15 cellular contexts compared by ENCODE assay signal in the genomic region with DNA sequence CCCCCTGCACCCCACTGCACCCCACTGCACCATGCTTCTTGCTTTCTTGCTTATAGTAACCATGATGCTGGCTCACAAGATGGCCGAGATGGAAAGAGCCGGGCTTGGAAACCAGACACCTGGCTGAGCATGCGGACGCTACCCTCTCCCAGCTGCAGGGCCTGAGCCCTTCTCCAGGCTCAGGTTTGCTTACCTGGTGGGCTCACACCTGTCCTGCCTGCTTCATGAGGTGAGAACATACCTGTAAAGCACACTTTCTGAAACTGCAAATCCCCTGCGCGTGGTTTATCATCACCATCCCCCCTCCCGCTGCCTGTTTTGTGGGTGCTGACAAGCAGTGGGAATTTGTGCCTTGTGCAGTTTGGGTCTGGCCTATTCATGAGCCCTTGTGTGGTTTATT.
DNase-seq lines count a peak whose midpoint lies in the region; ATAC-seq and TF ChIP-seq lines count a peak whose summit lies in the region.
"Had no signal": no experiment of that assay in that cellular context is flagged by ENCODE, and none has a peak within 500 bp of the region (broad histone marks: within the 10 kb centered on the region; RNA-seq: fewer than 3 reads in every experiment).

No MANE protein-coding gene starts in this region.

- H3K4ac ChIP-seq in H9 (ENCODE audit: low read depth, low read length): no peak overlapping the region

- no peak overlapping the region for H3K18ac ChIP-seq in H9 (ENCODE audit: insufficient read length, low read depth, low read length)

- H3K27ac Mint-ChIP-seq in H9 (no peak overlapping the region), type B pancreatic cell (no peak overlapping the region)
- H3K27ac Mint-ChIP-seq: CD4-positive, alpha-beta memory T cell; GM23338; IgD-negative memory B cell had no signal

- H3K79me1 ChIP-seq in H9 (ENCODE audit: insufficient read depth, low read depth, low read length, poor library complexity, severe bottlenecking): no peaks in the 10 kb centered on the region

- H3K4me1 ChIP-seq in BLaER1 treated with 17β-estradiol and CSF1 and Interleukin-3, amounts not matched to agents 10 nM and 100 nM: peaks cover 0 to 15% (median 10%) of the 10 kb centered on the region in 10 experiments; a peak in 13 of 20 replicates
- no peaks in the 10 kb centered on the region for H3K4me1 ChIP-seq in H9 (ENCODE audit: insufficient read depth, low read length)

- no peak overlapping the region for H2AK5ac ChIP-seq in H9 (ENCODE audit: insufficient read length, low read length)

- H3K9me3 Mint-ChIP-seq in H9 (peaks cover 0 to 2% of the 10 kb centered on the region in 2 experiments; a peak in 1 of 5 replicates), type B pancreatic cell (peaks cover 9% of the 10 kb centered on the region)

- no peaks in the 10 kb centered on the region for H4K20me1 ChIP-seq in BLaER1 treated with 17β-estradiol and CSF1 and Interleukin-3, amounts not matched to agents 10 nM and 100 nM
- H4K20me1 ChIP-seq in H9 (ENCODE audit: control insufficient read depth, insufficient read depth, insufficient read length): no peaks in the 10 kb centered on the region

- no peak overlapping the region for H4K91ac ChIP-seq in H9 (ENCODE audit: insufficient read length, low read depth, low read length)

- H3K27ac ChIP-seq in BLaER1 treated with 17β-estradiol and CSF1 and Interleukin-3, amounts not matched to agents 10 nM and 100 nM: no peak overlapping the region
- no peak overlapping the region for H3K27ac ChIP-seq in H9 (ENCODE audit: insufficient read length, low read depth, low read length)
- H3K27ac ChIP-seq: C4-2B had no signal

- H3K4me1 Mint-ChIP-seq in H9: peaks cover 0 to 9% of the 10 kb centered on the region in 2 experiments; a peak in 1 of 4 replicates
- peaks cover 14% of the 10 kb centered on the region for H3K4me1 Mint-ChIP-seq in type B pancreatic cell (ENCODE audit: unreplicated experiment)
- H3K4me1 Mint-ChIP-seq: CD4-positive, alpha-beta memory T cell; GM23338; IgD-negative memory B cell had no signal

- H3K79me2 ChIP-seq in H9 (ENCODE audit: insufficient read depth, low read length): no peaks in the 10 kb centered on the region

- H2BK12ac ChIP-seq in H9 (ENCODE audit: insufficient read length, low read depth, low read length): no peak overlapping the region

- H2BK20ac ChIP-seq in H9 (ENCODE audit: low read depth, low read length, poor library complexity, severe bottlenecking): no peak overlapping the region

- ATAC-seq in HG03442 (IDR thresholded peaks at IDR 0.05; ENCODE audit: unreplicated experiment) (no peak), GM18909 (IDR thresholded peaks at IDR 0.05; ENCODE audit: poor library complexity, unreplicated experiment) (no peak)
- ATAC-seq: GM12878, GM23338 had no signal

- no peak overlapping the region for H3K4me3 Mint-ChIP-seq in H9
- H3K4me3 Mint-ChIP-seq in type B pancreatic cell: no peak overlapping the region
- H3K4me3 Mint-ChIP-seq: CD4-positive, alpha-beta memory T cell; GM23338; IgD-negative memory B cell had no signal

- no CpG with 5 or more reads among the region's 7 CpGs for WGBS in H9 (ENCODE audit: extremely low coverage, insufficient read length, low lambda C conversion rate)

- peak overlapping the region in 8 of 11 experiments; percentile 8 to 60 (median 52); a peak in 14 of 22 replicates for H3K4me2 ChIP-seq in BLaER1 treated with 17β-estradiol and CSF1 and Interleukin-3, amounts not matched to agents 10 nM and 100 nM
- no peak overlapping the region for H3K4me2 ChIP-seq in H9 (ENCODE audit: insufficient read depth, insufficient read length, low read length)
- H3K4me2 ChIP-seq: GM23338 had no signal

- H2BK5ac ChIP-seq in H9 (ENCODE audit: insufficient read length, low read length): no peak overlapping the region

- H3K27me3 ChIP-seq in BLaER1 treated with 17β-estradiol and CSF1 and Interleukin-3, amounts not matched to agents 10 nM and 100 nM: no peaks in the 10 kb centered on the region
- no peaks in the 10 kb centered on the region for H3K27me3 ChIP-seq in H9 (ENCODE audit: insufficient read depth, low read length)

- H3K36me3 ChIP-seq in BLaER1 treated with 17β-estradiol and CSF1 and Interleukin-3, amounts not matched to agents 10 nM and 100 nM: no peaks in the 10 kb centered on the region

- no peak overlapping the region for H4K8ac ChIP-seq in H9 (replicated peaks; ENCODE audit: insufficient read length, low read depth, low read length)

- H4K5ac ChIP-seq in H9 (ENCODE audit: insufficient read length, low read depth, low read length): no peak overlapping the region

- H2AFZ ChIP-seq in H9 (ENCODE audit: low read length): no peak overlapping the region
- H2AFZ ChIP-seq: GM23338 had no signal

- H3K4me3 ChIP-seq in BLaER1 treated with 17β-estradiol and CSF1 and Interleukin-3, amounts not matched to agents 10 nM and 100 nM: no peak overlapping the region
- H3K4me3 ChIP-seq: GM12878, GM23338 had no signal

- peaks cover 0 to 11% (median 0%) of the 10 kb centered on the region in 11 experiments; a peak in 6 of 22 replicates for H3K9me3 ChIP-seq in BLaER1 treated with 17β-estradiol and CSF1 and Interleukin-3, amounts not matched to agents 10 nM and 100 nM (replicated peaks in 1 of 11)
- no peaks in the 10 kb centered on the region for H3K9me3 ChIP-seq in H9 (ENCODE audit: control insufficient read depth, low read depth, low read length)

- H3K36me3 Mint-ChIP-seq in H9 (ENCODE audit: insufficient read depth in 1 of 3, low read depth in 3 of 3) (no peaks in the 10 kb centered on the region), type B pancreatic cell (no peaks in the 10 kb centered on the region)
- H3K36me3 Mint-ChIP-seq: CD4-positive, alpha-beta memory T cell; IgD-negative memory B cell had no signal

- DNase-seq in NCI-H2107 treated with DMSO at 0.1 percent for 48 hours (lab: John Stamatoyannopoulos, UW; ENCODE audit: unreplicated experiment) (peak; percentile 14), NCI-H2107 (lab: John Stamatoyannopoulos, UW) (no peak), H9 (peak; percentile 9), type B pancreatic cell (ENCODE audit: extremely low spot score, unreplicated experiment) (peak; percentile 51)
- DNase-seq: 8988T; CD4-positive, alpha-beta memory T cell; H7; KG1 had no signal

- no peak overlapping the region for H2BK15ac ChIP-seq in H9 (ENCODE audit: low read depth, low read length)

- no peak overlapping the region for H3T11ph ChIP-seq in H9 (ENCODE audit: low read length)

- TF ChIP-seq CTCF in H9 (conservative IDR thresholded peaks at IDR 0.05) (no peak), type B pancreatic cell (conservative IDR thresholded peaks at IDR 0.05) (no peak)

- H3K23ac ChIP-seq in H9 (ENCODE audit: insufficient read length, low read depth, low read length): no peak overlapping the region

- H3K14ac ChIP-seq in H9 (ENCODE audit: insufficient read depth, low read length): no peak overlapping the region; the same call in 1 of the 2 replicates

- no peak overlapping the region for H2BK120ac ChIP-seq in H9 (ENCODE audit: low read depth, low read length, poor library complexity, severe bottlenecking)

- H3K56ac ChIP-seq in H9 (ENCODE audit: insufficient read length, low read depth, low read length): no peak overlapping the region

- no peak overlapping the region for H3K9ac ChIP-seq in BLaER1 treated with 17β-estradiol and CSF1 and Interleukin-3, amounts not matched to agents 10 nM and 100 nM
- H3K9ac ChIP-seq in H9 (ENCODE audit: extremely low read depth, insufficient read length, low read length): no peak overlapping the region

- H3K27me3 Mint-ChIP-seq in H9 (ENCODE audit: low read depth) (peaks cover 21% of the 10 kb centered on the region), type B pancreatic cell (peaks cover 48% of the 10 kb centered on the region)
- H3K27me3 Mint-ChIP-seq: CD4-positive, alpha-beta memory T cell; IgD-negative memory B cell had no signal

- H3K23me2 ChIP-seq in H9 (ENCODE audit: insufficient read length, low read depth, low read length, poor library complexity, severe bottlenecking): no peaks in the 10 kb centered on the region
